ENCODE assay signal across 13 cellular contexts in genomic region chr6:10347561-10348327, GRCh38.
DNase-seq lines count a peak whose midpoint lies in the region; ATAC-seq and TF ChIP-seq lines count a peak whose summit lies in the region.
"Had no signal": no experiment of that assay in that cellular context is flagged by ENCODE, and none has a peak within 500 bp of the region (broad histone marks: within the 10 kb centered on the region; RNA-seq: fewer than 3 reads in every experiment).

No MANE protein-coding gene starts in this region.

- H3K4me1 ChIP-seq in heart right ventricle (no peaks in the 10 kb centered on the region), lower lobe of right lung (no peaks in the 10 kb centered on the region), Karpas-422 (ENCODE audit: low read length) (peaks cover 5% of the 10 kb centered on the region)

- H3K9me2 ChIP-seq in Karpas-422 (replicated peaks; ENCODE audit: insufficient read depth, low read length): no peaks in the 10 kb centered on the region

- H3K9ac ChIP-seq in Karpas-422 (ENCODE audit: low read length): no peak overlapping the region

- 82 to 83% methylated on average over 11 of the region's 11 CpGs for WGBS in heart right ventricle, 2 donors

- TF ChIP-seq CTCF in HFF-Myc (IDR thresholded peaks at IDR 0.05; ENCODE audit: low read depth, low read length, missing control alignments): no peak
- no peak for TF ChIP-seq CTCF in RWPE1 (conservative IDR thresholded peaks at IDR 0.05; ENCODE audit: low read depth)
- TF ChIP-seq CTCF in heart right ventricle (IDR thresholded peaks at IDR 0.05): no peak
- no peak for TF ChIP-seq CTCF in lower lobe of right lung (IDR thresholded peaks at IDR 0.05)

- ATAC-seq in heart right ventricle (no peak), lower lobe of right lung (no peak)

- POLR2A ChIA-PET in RWPE1 (lab: Yijun Ruan, JAX; ENCODE audit: low non-redundant PET): no interaction called here

- H4K20me1 ChIP-seq in Karpas-422 (ENCODE audit: insufficient read depth, low read depth, low read length): no peaks in the 10 kb centered on the region

- 0 out of 2 replicates have a peak overlapping the region, but pooled peaks have one; percentile 25 for H3K27ac ChIP-seq in RWPE1
- H3K27ac ChIP-seq in heart right ventricle: no peak overlapping the region
- H3K27ac ChIP-seq in lower lobe of right lung: no peak overlapping the region
- H3K27ac ChIP-seq in Karpas-422 (ENCODE audit: low read length): no peak overlapping the region

- H2AFZ ChIP-seq in Karpas-422 (ENCODE audit: low read length): no peak overlapping the region

- H3K79me2 ChIP-seq in Karpas-422 (ENCODE audit: low read length): no peaks in the 10 kb centered on the region

- H3K4me2 ChIP-seq in Karpas-422 (ENCODE audit: low read depth, low read length, poor library complexity, severe bottlenecking): no peak overlapping the region

- peak; percentile 92 for DNase-seq in A172 (ENCODE audit: low spot score)
- DNase-seq in HFF-Myc (ENCODE audit: extremely low read depth, low read depth): peak; percentile 66
- DNase-seq in RWPE1 (ENCODE audit: low spot score): peak; percentile 91
- peak; percentile 70 for DNase-seq in iris pigment epithelial cell (ENCODE audit: low read depth)
- DNase-seq in heart right ventricle: no peak
- DNase-seq in lower lobe of right lung: no peak
- DNase-seq in stimulated activated CD4-positive, alpha-beta T cell treated with anti-CD3 and anti-CD28 coated beads, Interleukin-4, amount 100 ng/mL, for 4 hours: no peak
- no peak for DNase-seq in Karpas-422
- DNase-seq: activated naive CD4-positive, alpha-beta T cell treated with anti-CD3 and anti-CD28 coated beads for 36 hours; central memory CD4-positive, alpha-beta T cell; naive B cell; NCI-H1048; stimulated activated naive CD4-positive, alpha-beta T cell had no signal

- H3K36me3 ChIP-seq in heart right ventricle (no peaks in the 10 kb centered on the region), lower lobe of right lung (no peaks in the 10 kb centered on the region), Karpas-422 (ENCODE audit: insufficient read depth, low read length) (no peaks in the 10 kb centered on the region)

- intact Hi-C loops in heart right ventricle (cut with DNase I): no loop called here
- intact Hi-C loops in lower lobe of right lung (cut with DNase I): no loop called here

- H3K27me3 ChIP-seq in heart right ventricle (peaks cover 0 to 19% (median 3%) of the 10 kb centered on the region in 7 donors), lower lobe of right lung (ENCODE audit: low read depth) (peaks cover 1% of the 10 kb centered on the region), Karpas-422 (ENCODE audit: low read length) (no peaks in the 10 kb centered on the region)

- CTCF ChIA-PET in RWPE1 (lab: Yijun Ruan, JAX): no interaction called here

- H3K4me3 ChIP-seq in HFF-Myc (replicated peaks; ENCODE audit: low read depth, low read length) (no peak overlapping the region), heart right ventricle (no peak overlapping the region), lower lobe of right lung (no peak overlapping the region), Karpas-422 (ENCODE audit: low read length) (no peak overlapping the region)

- peaks cover 0 to 3% (median 0%) of the 10 kb centered on the region in 11 donors for H3K9me3 ChIP-seq in heart right ventricle
- no peaks in the 10 kb centered on the region for H3K9me3 ChIP-seq in lower lobe of right lung
- H3K9me3 ChIP-seq in Karpas-422 (ENCODE audit: low read length): no peaks in the 10 kb centered on the region

Comparison
In these comparisons a context has a peak if more than half of its experiments do, and no peak if none do; other contexts are left out.
1. DNase-seq: peak in A172 (single experiment), HFF-Myc (single experiment), RWPE1 (single experiment) and iris pigment epithelial cell (single experiment); none in heart right ventricle (0 of 2), lower lobe of right lung (single experiment), stimulated activated CD4-positive, alpha-beta T cell treated with anti-CD3 and anti-CD28 coated beads, Interleukin-4, amount 100 ng/mL, for 4 hours (0 of 2) and Karpas-422 (single experiment).